In genomic region chr11:69718147-69718546, GRCh38 we compare ENCODE assay signal across 8 cellular contexts. TPM values are rescaled to one million over a fixed set of nuclear protein-coding genes. Genes with fewer than 3 reads are reported as not detected.
DNase-seq lines count a peak whose midpoint lies in the region; ATAC-seq and TF ChIP-seq lines count a peak whose summit lies in the region.

No MANE protein-coding gene starts in this region.

- peaks cover 44% of the 10 kb centered on the region for H4K20me1 ChIP-seq in BLaER1
- no peaks in the 10 kb centered on the region for H4K20me1 ChIP-seq in OCI-LY1 (ENCODE audit: insufficient read depth, low read length)

- ATAC-seq in gastrocnemius medialis (no peak), gastroesophageal sphincter (no peak)

- intact Hi-C loops in gastrocnemius medialis (cut with DNase I; ENCODE audit: low total_unique reads): no loop called here

- no peak overlapping the region for H3K27ac ChIP-seq in BLaER1
- H3K27ac ChIP-seq in OCI-LY1 (ENCODE audit: low read depth, low read length, poor library complexity, severe bottlenecking): no peak overlapping the region
- no peak overlapping the region for H3K27ac ChIP-seq in gastrocnemius medialis
- no peak overlapping the region for H3K27ac ChIP-seq in gastroesophageal sphincter

- H3F3A ChIP-seq in OCI-LY1 (ENCODE audit: insufficient read depth, low read length): no peaks in the 10 kb centered on the region

- H3K4me3 ChIP-seq in BLaER1 (no peak overlapping the region), OCI-LY1 (ENCODE audit: low read depth, low read length, poor library complexity, severe bottlenecking) (no peak overlapping the region), foreskin fibroblast (ENCODE audit: low read depth in 1 of 2, low read length in 2 of 2) (no peak overlapping the region), gastrocnemius medialis (no peak overlapping the region), gastroesophageal sphincter (no peak overlapping the region)

- H3K79me2 ChIP-seq in OCI-LY1 (ENCODE audit: insufficient read depth, low read length): no peaks in the 10 kb centered on the region

- peaks cover 37% of the 10 kb centered on the region for H3K27me3 ChIP-seq in BLaER1
- peaks cover 5% of the 10 kb centered on the region for H3K27me3 ChIP-seq in OCI-LY1 (ENCODE audit: insufficient read depth, low read length)
- H3K27me3 ChIP-seq in gastrocnemius medialis: peaks cover 32 to 50% (median 39%) of the 10 kb centered on the region in 3 donors
- peaks cover 76% of the 10 kb centered on the region for H3K27me3 ChIP-seq in gastroesophageal sphincter

- TF ChIP-seq POLR2A in gastrocnemius medialis (IDR thresholded peaks at IDR 0.05) (no peak), gastroesophageal sphincter (IDR thresholded peaks at IDR 0.05) (no peak)

- peak; percentile 67 for DNase-seq in GM20000 (ENCODE audit: low spot score)
- peak in 1 of 2 donors; percentile 48 for DNase-seq in foreskin fibroblast
- DNase-seq in gastrocnemius medialis: no peak
- no peak for DNase-seq in activated CD4-positive, alpha-beta T cell treated with anti-CD3 and anti-CD28 coated beads, Interleukin-2, amount 50 U/mL, for 1 hour
- DNase-seq in superior temporal gyrus (ENCODE audit: extremely low spot score): no peak

- H3K9me2 ChIP-seq in OCI-LY1 (ENCODE audit: low read depth, low read length): no peaks in the 10 kb centered on the region

- H3K4me2 ChIP-seq in BLaER1 (peak overlapping the region; percentile 76), OCI-LY1 (ENCODE audit: low read length) (no peak overlapping the region)

- H3K36me3 ChIP-seq in BLaER1: no peaks in the 10 kb centered on the region
- H3K36me3 ChIP-seq in OCI-LY1 (ENCODE audit: insufficient read depth, low read length): no peaks in the 10 kb centered on the region
- H3K36me3 ChIP-seq in gastrocnemius medialis: no peaks in the 10 kb centered on the region
- H3K36me3 ChIP-seq in gastroesophageal sphincter: no peaks in the 10 kb centered on the region

- no peak overlapping the region for H2AFZ ChIP-seq in OCI-LY1 (ENCODE audit: low read length)

- WGBS in gastroesophageal sphincter (ENCODE audit: low coverage in 1 of 2), 2 donors: 6 to 18% methylated on average over 3 to 6 of the region's 13 CpGs

- in situ Hi-C loops in gastrocnemius medialis (cut with MboI; ENCODE audit: low sequenced_read_pairs in 4 of 4): no loop called here

- H3K4me1 ChIP-seq in BLaER1: peaks cover 65% of the 10 kb centered on the region
- H3K4me1 ChIP-seq in OCI-LY1 (ENCODE audit: insufficient read depth, low read length, severe bottlenecking): no peaks in the 10 kb centered on the region
- H3K4me1 ChIP-seq in gastrocnemius medialis: no peaks in the 10 kb centered on the region
- H3K4me1 ChIP-seq in gastroesophageal sphincter: no peaks in the 10 kb centered on the region

- H3K9me3 ChIP-seq in BLaER1: no peaks in the 10 kb centered on the region
- H3K9me3 ChIP-seq in OCI-LY1 (ENCODE audit: low read length): no peaks in the 10 kb centered on the region
- H3K9me3 ChIP-seq in gastrocnemius medialis: no peaks in the 10 kb centered on the region
- no peaks in the 10 kb centered on the region for H3K9me3 ChIP-seq in gastroesophageal sphincter

- no peak overlapping the region for H3K9ac ChIP-seq in BLaER1
- H3K9ac ChIP-seq in OCI-LY1 (ENCODE audit: low read length): no peak overlapping the region

- no peak for TF ChIP-seq EP300 in gastroesophageal sphincter (IDR thresholded peaks at IDR 0.05)

- TF ChIP-seq CTCF in GM20000 (IDR thresholded peaks at IDR 0.05; ENCODE audit: extremely low read depth, missing control alignments) (no peak), OCI-LY1 (IDR thresholded peaks at IDR 0.05; ENCODE audit: low read length) (peak; percentile 69), foreskin fibroblast (IDR thresholded peaks at IDR 0.05; ENCODE audit: low read depth, low read length) (peak; percentile 33), gastrocnemius medialis (IDR thresholded peaks at IDR 0.05 in 4 of 5, conservative IDR thresholded peaks at IDR 0.05 in 1 of 5) (peak in 2 of 5 experiments; percentile 24 to 25), gastroesophageal sphincter (IDR thresholded peaks at IDR 0.05) (peak in 1 of 4 experiments; percentile 30)

RNA-seq across cellular contexts. Expression of gene FGF19, which starts 14.3 kb away (rescaled TPM):
- total RNA-seq in gastrocnemius medialis: not detected
- total RNA-seq in gastroesophageal sphincter: not detected

RNA-seq across cellular contexts. Expression of gene LTO1, which starts 43.0 kb away (rescaled TPM):
- 10 to 100 TPM in 2 of 4 donors, 1 to 10 TPM in 2; 9.5 to 18.2 (median 13.3) TPM for total RNA-seq in gastrocnemius medialis
- total RNA-seq in gastroesophageal sphincter: 10 to 100 TPM; 13.7 to 34.4 (median 18.0) TPM

RNA-seq across cellular contexts. Expression of gene FGF4, which starts 57.0 kb away (rescaled TPM):
- total RNA-seq in gastrocnemius medialis: not detected
- total RNA-seq in gastroesophageal sphincter: not detected
